Comparison of ENCODE assay signal across 1 cellular context in the genomic region with DNA sequence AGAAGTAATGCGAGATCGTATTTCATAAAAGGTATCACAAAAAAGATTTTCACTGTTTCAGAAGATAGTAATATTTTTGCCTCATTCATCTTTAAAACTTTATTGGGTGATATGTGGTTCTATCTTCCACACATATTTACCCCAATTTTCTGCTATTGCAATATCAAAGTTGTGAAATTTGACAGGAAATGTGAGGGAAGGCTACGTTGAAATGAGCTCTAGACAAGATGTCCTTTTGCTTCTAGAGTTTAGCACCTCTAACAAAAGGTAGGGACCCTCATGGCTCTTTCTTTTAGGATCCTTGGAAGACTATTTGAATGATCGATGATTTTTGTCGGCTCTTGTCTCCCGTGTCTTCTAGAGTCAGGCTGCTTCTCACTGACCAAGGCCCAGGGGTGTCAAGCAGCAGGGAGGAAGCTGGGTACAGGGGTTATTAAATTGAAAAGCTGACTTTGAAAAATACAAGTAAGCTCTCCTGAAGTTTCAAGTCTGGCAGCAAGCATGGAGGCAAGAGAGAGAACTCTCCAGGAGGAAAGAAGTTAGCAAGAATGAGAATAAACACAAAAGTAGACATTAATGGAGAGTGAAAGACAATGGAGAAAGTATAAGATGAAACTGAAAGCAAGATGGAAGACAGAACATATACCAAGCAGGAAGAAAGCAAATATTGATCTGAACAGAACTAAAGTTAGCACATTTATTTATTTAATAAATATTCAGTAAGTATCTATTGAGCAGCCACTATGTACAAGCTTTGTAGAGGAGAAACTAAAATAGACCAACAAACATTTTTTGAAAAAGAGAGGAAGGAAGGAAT.
TF ChIP-seq lines count a peak whose summit lies in the region.

No MANE protein-coding gene starts in this region.

TF ChIP-seq in SK-N-SH, 30 proteins besides CTCF, POLR2A, EP300 and RAD21 (continued from another document):
- no peak for TF ChIP-seq RCOR1 (IDR thresholded peaks at IDR 0.05; ENCODE audit: low read length)
- TF ChIP-seq, protein P1, sequence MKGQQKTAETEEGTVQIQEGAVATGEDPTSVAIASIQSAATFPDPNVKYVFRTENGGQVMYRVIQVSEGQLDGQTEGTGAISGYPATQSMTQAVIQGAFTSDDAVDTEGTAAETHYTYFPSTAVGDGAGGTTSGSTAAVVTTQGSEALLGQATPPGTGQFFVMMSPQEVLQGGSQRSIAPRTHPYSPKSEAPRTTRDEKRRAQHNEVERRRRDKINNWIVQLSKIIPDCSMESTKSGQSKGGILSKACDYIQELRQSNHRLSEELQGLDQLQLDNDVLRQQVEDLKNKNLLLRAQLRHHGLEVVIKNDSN (IDR thresholded peaks at IDR 0.05; ENCODE audit: borderline replicate concordance, low read depth): no peak
